ENCODE assay signal across 10 cellular contexts in the genomic region with DNA sequence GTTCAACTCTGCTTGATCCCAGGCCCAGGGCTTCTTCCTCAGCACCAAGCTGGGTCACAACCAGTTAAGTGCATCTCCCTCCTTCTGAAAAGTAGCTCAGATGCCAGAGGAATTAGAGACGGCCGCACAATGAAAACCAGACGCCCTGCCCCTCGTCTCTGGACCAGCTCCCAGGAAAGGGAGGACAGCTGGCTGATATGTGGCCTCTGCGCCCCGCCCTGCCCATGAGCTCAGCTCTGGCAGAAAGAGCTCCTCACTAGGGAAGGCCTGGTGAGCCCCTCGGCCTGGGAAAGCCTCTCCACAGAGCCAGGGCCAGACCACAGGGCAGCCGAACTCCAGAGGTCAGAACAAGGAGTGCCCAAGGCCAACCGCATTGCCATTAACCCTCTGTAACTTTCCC. TPM values are rescaled to one million over a fixed set of nuclear protein-coding genes. Genes with fewer than 3 reads are reported as not detected.
A peak's percentile ranks its signal among the peaks of the same experiment; 100 is the strongest.
DNase-seq lines count a peak whose midpoint lies in the region; ATAC-seq and TF ChIP-seq lines count a peak whose summit lies in the region.
"Had no signal": no experiment of that assay in that cellular context is flagged by ENCODE, and none has a peak within 500 bp of the region (broad histone marks: within the 10 kb centered on the region; RNA-seq: fewer than 3 reads in every experiment).

No MANE protein-coding gene starts in this region.

- ATAC-seq in activated naive CD8-positive, alpha-beta T cell treated with anti-CD3 and anti-CD28 coated beads, Interleukin-2, amount 50 U/mL, for 24 hours, result no peak
- peak; percentile 65 to 88 (median 86) for ATAC-seq in heart left ventricle
- ATAC-seq in GM19395 (IDR thresholded peaks at IDR 0.05; ENCODE audit: unreplicated experiment), result no peak

- POLR2A ChIA-PET in BJ (lab: Charles Lee), result interaction anchor here (0.5 to 1.3 kb wide), 3 partner anchors 138 to 173 kb away, joined by 3 read pairs; a partner anchor contains a TSS

- peak overlapping the region; percentile 7 to 85 (median 61) for H3K27ac ChIP-seq in heart left ventricle

- H3K4me3 ChIP-seq in BJ (ENCODE audit: low read depth, low read length) (no peak overlapping the region), heart left ventricle (no peak overlapping the region)

- WGBS in heart left ventricle, 4 donors, result 7 to 34% (median 16%) methylated on average over 2 to 9 of the region's 9 CpGs

- no peaks in the 10 kb centered on the region for H3K9me3 Mint-ChIP-seq in activated naive CD8-positive, alpha-beta T cell treated with anti-CD3 and anti-CD28 coated beads, Interleukin-2, amount 50 U/mL, for 24 hours
- no peaks in the 10 kb centered on the region for H3K9me3 Mint-ChIP-seq in activated T-helper 1 cell treated with anti-CD3 and anti-CD28 coated beads, Interleukin-12 subunit alpha, Interleukin-12 subunit beta, Interleukin-2, Interleukin-4 antibody, amounts not matched to agents 30 ng/mL and 10 ng/mL and 1 ng/mL, durations not matched to agents 14 hours and 24 hours and 36 hours
- H3K9me3 Mint-ChIP-seq: central memory CD8-positive, alpha-beta T cell had no signal

- TF ChIP-seq CTCF in BJ (IDR thresholded peaks at IDR 0.05; ENCODE audit: insufficient read depth, low read depth, low read length), result no peak
- no peak for TF ChIP-seq CTCF in heart left ventricle (IDR thresholded peaks at IDR 0.05)

- no peaks in the 10 kb centered on the region for H3K36me3 Mint-ChIP-seq in activated naive CD8-positive, alpha-beta T cell treated with anti-CD3 and anti-CD28 coated beads, Interleukin-2, amount 50 U/mL, for 24 hours (ENCODE audit: low read depth)
- peaks cover 1% of the 10 kb centered on the region for H3K36me3 Mint-ChIP-seq in activated T-helper 1 cell treated with anti-CD3 and anti-CD28 coated beads, Interleukin-12 subunit alpha, Interleukin-12 subunit beta, Interleukin-2, Interleukin-4 antibody, amounts not matched to agents 30 ng/mL and 10 ng/mL and 1 ng/mL, durations not matched to agents 14 hours and 24 hours and 36 hours (ENCODE audit: low read depth)

- no peaks in the 10 kb centered on the region for H3K27me3 Mint-ChIP-seq in activated naive CD8-positive, alpha-beta T cell treated with anti-CD3 and anti-CD28 coated beads, Interleukin-2, amount 50 U/mL, for 24 hours
- peaks cover 6% of the 10 kb centered on the region for H3K27me3 Mint-ChIP-seq in activated T-helper 1 cell treated with anti-CD3 and anti-CD28 coated beads, Interleukin-12 subunit alpha, Interleukin-12 subunit beta, Interleukin-2, Interleukin-4 antibody, amounts not matched to agents 30 ng/mL and 10 ng/mL and 1 ng/mL, durations not matched to agents 14 hours and 24 hours and 36 hours (ENCODE audit: insufficient read depth)
- H3K27me3 Mint-ChIP-seq: central memory CD8-positive, alpha-beta T cell had no signal

- intact Hi-C loops in heart left ventricle (cut with DNase I), result no loop called here
- intact Hi-C loops in posterior cingulate gyrus (cut with DNase I), result no loop called here
- intact Hi-C loops in activated T-helper 1 cell treated with anti-CD3 and anti-CD28 coated beads, Interleukin-12 subunit alpha, Interleukin-12 subunit beta, Interleukin-2, Interleukin-4 antibody, amounts not matched to agents 30 ng/mL and 10 ng/mL and 1 ng/mL, durations not matched to agents 14 hours and 24 hours and 36 hours (cut with micrococcal nuclease), result no loop called here

- H3K9me3 ChIP-seq in heart left ventricle, result no peaks in the 10 kb centered on the region

- DNase-seq in BJ (ENCODE audit: low read depth), result peak; percentile 71
- no peak for DNase-seq in activated naive CD8-positive, alpha-beta T cell treated with anti-CD3 and anti-CD28 coated beads, Interleukin-2, amount 50 U/mL, for 24 hours
- peak; percentile 84 to 93 (median 87) for DNase-seq in heart left ventricle
- DNase-seq in posterior cingulate gyrus, result peak; percentile 53 to 95 (median 61)
- no peak for DNase-seq in NCI-H510A (lab: John Stamatoyannopoulos, UW)
- DNase-seq in cerebellar nuclear complex (lab: John Stamatoyannopoulos, UW), result no peak
- DNase-seq in activated T-helper 1 cell treated with anti-CD3 and anti-CD28 coated beads, Interleukin-12 subunit alpha, Interleukin-12 subunit beta, Interleukin-2, Interleukin-4 antibody, amounts not matched to agents 30 ng/mL and 10 ng/mL and 1 ng/mL, durations not matched to agents 14 hours and 24 hours and 36 hours (ENCODE audit: low spot score), result no peak
- DNase-seq: stimulated activated CD4-positive, alpha-beta T cell treated with anti-CD3 and anti-CD28 coated beads, Interleukin-1b, Interleukin-23, amount 100 ng/mL, for 48 hours had no signal

- no peaks in the 10 kb centered on the region for H3K27me3 ChIP-seq in BJ (ENCODE audit: control insufficient read depth, insufficient read depth, low read length)
- H3K27me3 ChIP-seq in heart left ventricle, result no peaks in the 10 kb centered on the region

- H3K4me1 ChIP-seq in heart left ventricle, result peaks cover 6 to 74% (median 54%) of the 10 kb centered on the region in 12 donors

- no peak for TF ChIP-seq POLR2A in heart left ventricle (IDR thresholded peaks at IDR 0.05)

- CTCF ChIA-PET in BJ (lab: Yijun Ruan, JAX), result interaction anchor here (0.6 to 8.6 kb wide), 6 partner anchors 9 to 159 kb away, joined by 3 to 95 read pairs (median 14); a partner anchor contains a TSS

- H3K27ac Mint-ChIP-seq in activated naive CD8-positive, alpha-beta T cell treated with anti-CD3 and anti-CD28 coated beads, Interleukin-2, amount 50 U/mL, for 24 hours, result peak overlapping the region; percentile 98
- no peak overlapping the region for H3K27ac Mint-ChIP-seq in activated T-helper 1 cell treated with anti-CD3 and anti-CD28 coated beads, Interleukin-12 subunit alpha, Interleukin-12 subunit beta, Interleukin-2, Interleukin-4 antibody, amounts not matched to agents 30 ng/mL and 10 ng/mL and 1 ng/mL, durations not matched to agents 14 hours and 24 hours and 36 hours

- peak overlapping the region; percentile 85 for H3K4me3 Mint-ChIP-seq in activated naive CD8-positive, alpha-beta T cell treated with anti-CD3 and anti-CD28 coated beads, Interleukin-2, amount 50 U/mL, for 24 hours
- H3K4me3 Mint-ChIP-seq in activated T-helper 1 cell treated with anti-CD3 and anti-CD28 coated beads, Interleukin-12 subunit alpha, Interleukin-12 subunit beta, Interleukin-2, Interleukin-4 antibody, amounts not matched to agents 30 ng/mL and 10 ng/mL and 1 ng/mL, durations not matched to agents 14 hours and 24 hours and 36 hours, result no peak overlapping the region

- no peaks in the 10 kb centered on the region for H3K36me3 ChIP-seq in BJ (ENCODE audit: control insufficient read depth, insufficient read depth, low read length)
- H3K36me3 ChIP-seq in heart left ventricle, result no peaks in the 10 kb centered on the region

- H3K4me1 Mint-ChIP-seq in activated naive CD8-positive, alpha-beta T cell treated with anti-CD3 and anti-CD28 coated beads, Interleukin-2, amount 50 U/mL, for 24 hours, result peaks cover 50% of the 10 kb centered on the region
- H3K4me1 Mint-ChIP-seq in activated T-helper 1 cell treated with anti-CD3 and anti-CD28 coated beads, Interleukin-12 subunit alpha, Interleukin-12 subunit beta, Interleukin-2, Interleukin-4 antibody, amounts not matched to agents 30 ng/mL and 10 ng/mL and 1 ng/mL, durations not matched to agents 14 hours and 24 hours and 36 hours (ENCODE audit: low read depth), result peaks cover 25% of the 10 kb centered on the region

RNA-seq across cellular contexts. Expression of a gene that starts 18.1 kb away (rescaled TPM):
- polyA plus RNA-seq in BJ (2011; rRNA removed) (not detected in 2 replicates), heart left ventricle (not detected)
- not detected in 2 replicates for polyA minus RNA-seq in BJ (2011; rRNA and poly(A)+ RNA removed)
- not detected for total RNA-seq in heart left ventricle
- not detected in 2 replicates for total RNA-seq in activated T-helper 1 cell treated with anti-CD3 and anti-CD28 coated beads, Interleukin-12 subunit alpha, Interleukin-12 subunit beta, Interleukin-2, Interleukin-4 antibody, amounts not matched to agents 30 ng/mL and 10 ng/mL and 1 ng/mL, durations not matched to agents 14 hours and 24 hours and 36 hours

Comparison
In these comparisons a context has a peak if more than half of its experiments do, and no peak if none do; other contexts are left out.
1. DNase-seq: peak in BJ (single experiment), heart left ventricle (5 of 5) and posterior cingulate gyrus (10 of 10); none in activated naive CD8-positive, alpha-beta T cell treated with anti-CD3 and anti-CD28 coated beads, Interleukin-2, amount 50 U/mL, for 24 hours (single experiment), NCI-H510A (single experiment), cerebellar nuclear complex (0 of 2) and activated T-helper 1 cell treated with anti-CD3 and anti-CD28 coated beads, Interleukin-12 subunit alpha, Interleukin-12 subunit beta, Interleukin-2, Interleukin-4 antibody, amounts not matched to agents 30 ng/mL and 10 ng/mL and 1 ng/mL, durations not matched to agents 14 hours and 24 hours and 36 hours (single experiment).
2. ATAC-seq: peak in heart left ventricle (4 of 4); none in activated naive CD8-positive, alpha-beta T cell treated with anti-CD3 and anti-CD28 coated beads, Interleukin-2, amount 50 U/mL, for 24 hours (single experiment) and GM19395 (single experiment).